In genomic region chr11:47177229-47177845, GRCh38 we compare ENCODE assay signal across 8 cellular contexts. TPM values are rescaled to one million over a fixed set of nuclear protein-coding genes. Genes with fewer than 3 reads are reported as not detected.
A peak's percentile ranks its signal among the peaks of the same experiment; 100 is the strongest.
DNase-seq lines count a peak whose midpoint lies in the region; ATAC-seq and TF ChIP-seq lines count a peak whose summit lies in the region.

No MANE protein-coding gene starts in this region.

- H3K4me1 ChIP-seq in HUES48 (ENCODE audit: control insufficient read depth, insufficient read depth, low read length) (no peaks in the 10 kb centered on the region), PC-3 (ENCODE audit: insufficient read depth, low read length) (0 out of 2 replicates have a peak, but pooled peaks cover 8% of the 10 kb centered on the region), neuron (ENCODE audit: insufficient read depth, low read length) (peaks cover 20% of the 10 kb centered on the region), thoracic aorta (ENCODE audit: control insufficient read depth in 1 of 2, low read depth in 2 of 2) (peaks cover 16 to 32% of the 10 kb centered on the region in 2 donors)

- TF ChIP-seq CTCF in PC-3 (conservative IDR thresholded peaks at IDR 0.05; ENCODE audit: low read depth, low read length) (peak; percentile 76), foreskin fibroblast (IDR thresholded peaks at IDR 0.05; ENCODE audit: low read depth, low read length) (peak; percentile 64), thoracic aorta (IDR thresholded peaks at IDR 0.05) (peak; percentile 75)

- CTCF ChIA-PET in PC-3 (lab: Charles Lee), result interaction anchor here (1.5 kb wide), 1 partner anchor 82 kb away, joined by 4 read pairs; no protein-coding TSS in a partner anchor

- H3K9ac ChIP-seq in HUES48 (ENCODE audit: low read depth, low read length) (peak overlapping the region; percentile 20; the same call in 1 of the 2 replicates), PC-3 (ENCODE audit: low read length) (peak overlapping the region; percentile 99)

- H3K4me3 ChIP-seq in HUES48 (ENCODE audit: low read depth, low read length) (peak overlapping the region; percentile 95), PC-3 (ENCODE audit: low read length) (peak overlapping the region; percentile 94), foreskin fibroblast (ENCODE audit: low read depth in 1 of 2, low read length in 2 of 2) (peak overlapping the region; percentile 59 to 91), neuron (ENCODE audit: low read length) (peak overlapping the region; percentile 98), thoracic aorta (peak overlapping the region; percentile 99)

- peak; percentile 57 for DNase-seq in DMS153 (lab: John Stamatoyannopoulos, UW)
- DNase-seq in PC-3, result peak; percentile 67
- DNase-seq in activated effector memory CD4-positive, alpha-beta T cell treated with anti-CD3 and anti-CD28 coated beads, Interleukin-2, amount 50 U/mL, for 16 hours, result peak; percentile 90
- peak; percentile 78 to 90 for DNase-seq in foreskin fibroblast
- DNase-seq in thoracic aorta (ENCODE audit: low spot score), result peak; percentile 55

- H3K27ac ChIP-seq in HUES48 (ENCODE audit: low read depth, low read length), result peak overlapping the region; percentile 90
- peak overlapping the region; percentile 77 for H3K27ac ChIP-seq in PC-3 (ENCODE audit: low read length)
- H3K27ac ChIP-seq in thoracic aorta, result peak overlapping the region; percentile 93 to 99

- peak overlapping the region; percentile 99 for H3K4me2 ChIP-seq in PC-3 (ENCODE audit: low read length)

- H3K9me3 ChIP-seq in HUES48 (ENCODE audit: control insufficient read depth, insufficient read depth, low read length), result no peaks in the 10 kb centered on the region
- no peaks in the 10 kb centered on the region for H3K9me3 ChIP-seq in PC-3 (ENCODE audit: low read length)
- H3K9me3 ChIP-seq in neuron (ENCODE audit: low read length), result no peaks in the 10 kb centered on the region
- H3K9me3 ChIP-seq in thoracic aorta, result no peaks in the 10 kb centered on the region

- ATAC-seq in GM21390 (IDR thresholded peaks at IDR 0.05; ENCODE audit: unreplicated experiment) (peak; percentile 47), PC-3 (peak; percentile 62), thoracic aorta (ENCODE audit: insufficient number of reproducible peaks, low FRiP score, low read depth) (peak; percentile 50)

- H3K27me3 ChIP-seq in HUES48 (ENCODE audit: control insufficient read depth, insufficient read depth, low read length) (no peaks in the 10 kb centered on the region), PC-3 (ENCODE audit: low read length) (no peaks in the 10 kb centered on the region), neuron (ENCODE audit: insufficient read depth, low read length) (no peaks in the 10 kb centered on the region), thoracic aorta (replicated peaks; ENCODE audit: insufficient read depth) (no peaks in the 10 kb centered on the region)

- H3K9me2 ChIP-seq in PC-3 (replicated peaks; ENCODE audit: low read length), result no peaks in the 10 kb centered on the region

- H2AFZ ChIP-seq in PC-3 (ENCODE audit: low read length), result peak overlapping the region; percentile 95
- H2AFZ ChIP-seq in neuron (ENCODE audit: low read depth, low read length), result peak overlapping the region; percentile 92

- H3F3A ChIP-seq in PC-3 (ENCODE audit: low read length, unreplicated experiment), result no peaks in the 10 kb centered on the region

- H4K20me1 ChIP-seq in PC-3 (ENCODE audit: low read length), result no peaks in the 10 kb centered on the region

- intact Hi-C loops in PC-3 (cut with micrococcal nuclease), result loop anchor here (1.0 to 2.0 kb wide), 6 partner anchors 37 to 178 kb away; partner anchors contain the start of genes ACP2 and DDB2

- POLR2A ChIA-PET in PC-3 (lab: Charles Lee; ENCODE audit: unreplicated experiment), result no interaction called here

- H3K36me3 ChIP-seq in HUES48 (ENCODE audit: control insufficient read depth, insufficient read depth, low read length) (peaks cover 54% of the 10 kb centered on the region), PC-3 (ENCODE audit: low read depth, low read length) (peaks cover 28% of the 10 kb centered on the region; the same call in 1 of the 2 replicates), neuron (ENCODE audit: insufficient read depth, low read length) (peaks cover 27% of the 10 kb centered on the region), thoracic aorta (peaks cover 29% of the 10 kb centered on the region)

- peaks cover 48% of the 10 kb centered on the region for H3K79me2 ChIP-seq in PC-3 (ENCODE audit: low read length)

- BruUV-seq in PC-3 (replicated peaks; lab: Mats Ljungman, UMichigan), result TSS peak; percentile 37

RNA-seq across cellular contexts. Expression of gene ARFGAP2, which starts 0.7 kb away (rescaled TPM):
- total RNA-seq in PC-3 (2014; rRNA removed) (97.5 and 125 TPM in 2 replicates), thoracic aorta (100 to 1,000 TPM; 122 to 164 TPM)

RNA-seq across cellular contexts. Expression of gene PACSIN3, which starts 8.9 kb away (rescaled TPM):
- 83.9 and 129 TPM in 2 replicates for total RNA-seq in PC-3 (2014; rRNA removed)
- total RNA-seq in thoracic aorta, result 10 to 100 TPM; 30.3 to 44.4 TPM

RNA-seq across cellular contexts. Expression of gene DDB2, which starts 37.4 kb away (rescaled TPM):
- total RNA-seq in PC-3 (2014; rRNA removed), result 45.4 and 54.5 TPM in 2 replicates
- total RNA-seq in thoracic aorta, result 10 to 100 TPM; 45.6 to 69.7 TPM

Comparison
In these comparisons a context has a peak if more than half of its experiments do, and no peak if none do; other contexts are left out.
1. Peak in every context shown above with its lines: DNase-seq, ATAC-seq, H3K4me3 ChIP-seq and H3K27ac ChIP-seq.